In the genomic region with DNA sequence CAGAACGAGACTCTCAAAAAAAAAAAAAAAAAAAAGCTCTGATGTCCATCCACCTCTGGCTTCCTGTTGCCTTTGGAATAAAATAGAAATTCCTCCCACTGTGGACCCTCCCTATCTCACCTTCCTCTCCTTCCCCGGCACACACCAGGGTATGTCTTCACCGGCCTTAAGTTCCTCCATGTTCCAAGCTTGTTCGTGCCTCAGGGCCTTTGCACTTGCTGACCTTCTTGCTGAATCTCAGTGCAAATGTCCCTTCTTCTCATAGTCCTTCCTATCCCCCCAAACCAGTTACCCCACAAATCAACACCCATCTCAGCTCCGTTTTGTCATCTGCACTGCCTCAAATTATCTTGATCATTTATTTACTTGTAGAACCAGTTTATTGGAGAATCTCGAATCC, we compare ENCODE assay signal across 31 cellular contexts. TPM values are rescaled to one million over a fixed set of nuclear protein-coding genes. Genes with fewer than 3 reads are reported as not detected.
"Had no signal": no experiment of that assay in that cellular context is flagged by ENCODE, and none has a peak within 500 bp of the region (broad histone marks: within the 10 kb centered on the region; RNA-seq: fewer than 3 reads in every experiment).

No MANE protein-coding gene starts in this region.

- H3K36me3 Mint-ChIP-seq: activated naive CD4-positive, alpha-beta T cell treated with anti-CD3 and anti-CD28 coated beads, Interleukin-2, amount 50 U/mL, for 24 hours; T-cell had no signal

- H3K27me3 ChIP-seq: body of pancreas had no signal

- H3K27ac ChIP-seq: body of pancreas, KMS-11, SK-N-MC, VCaP had no signal

- H3K9me3 ChIP-seq: body of pancreas had no signal

- ATAC-seq: activated CD4-positive, alpha-beta T cell treated with anti-CD3 and anti-CD28 coated beads for 36 hours; activated T-cell treated with anti-CD3 and anti-CD28 coated beads, Interleukin-2, amount 50 U/mL, for 72 hours; body of pancreas; Panc1; Right ventricle myocardium inferior; T-cell had no signal

- H3K27me3 Mint-ChIP-seq: activated naive CD4-positive, alpha-beta T cell treated with anti-CD3 and anti-CD28 coated beads, Interleukin-2, amount 50 U/mL, for 24 hours had no signal

- H3K4me2 ChIP-seq: KMS-11 had no signal

- H3K4me3 Mint-ChIP-seq: activated CD4-positive, alpha-beta memory T cell treated with anti-CD3 and anti-CD28 coated beads, Interleukin-2, amount 10 ng/mL, durations not matched to agents 7 days and 5 days; activated CD4-positive, alpha-beta T cell treated with anti-CD3 and anti-CD28 coated beads for 36 hours; activated naive CD4-positive, alpha-beta T cell treated with anti-CD3 and anti-CD28 coated beads, Interleukin-2, amount 50 U/mL, for 24 hours; activated T-cell treated with anti-CD3 and anti-CD28 coated beads, Interleukin-2, amount 50 U/mL, for 72 hours; central memory CD8-positive, alpha-beta T cell; T-cell had no signal

- H3K9me3 Mint-ChIP-seq: activated CD4-positive, alpha-beta memory T cell treated with anti-CD3 and anti-CD28 coated beads, Interleukin-2, amount 10 ng/mL, durations not matched to agents 7 days and 5 days; activated naive CD4-positive, alpha-beta T cell treated with anti-CD3 and anti-CD28 coated beads, Interleukin-2, amount 50 U/mL, for 24 hours; activated T-cell treated with anti-CD3 and anti-CD28 coated beads, Interleukin-2, amount 50 U/mL, for 72 hours; activated T-helper 2 cell treated with anti-CD3 and anti-CD28 coated beads, Interferon-gamma antibody, Interleukin-2, Interleukin-4, amounts not matched to agents 10 μg/mL and 5 μg/mL and 100 μg/mL, durations not matched to agents 14 hours and 24 hours and 36 hours; central memory CD8-positive, alpha-beta T cell; T-cell had no signal

- H3K4me3 ChIP-seq: body of pancreas, SK-N-MC had no signal

- H3K4me1 Mint-ChIP-seq: activated CD4-positive, alpha-beta memory T cell treated with anti-CD3 and anti-CD28 coated beads, Interleukin-2, amount 10 ng/mL, durations not matched to agents 7 days and 5 days; activated CD4-positive, alpha-beta T cell treated with anti-CD3 and anti-CD28 coated beads for 36 hours had no signal

- H3K27ac Mint-ChIP-seq: activated CD4-positive, alpha-beta memory T cell treated with anti-CD3 and anti-CD28 coated beads, Interleukin-2, amount 10 ng/mL, durations not matched to agents 7 days and 5 days; activated CD4-positive, alpha-beta T cell treated with anti-CD3 and anti-CD28 coated beads for 36 hours; activated naive CD4-positive, alpha-beta T cell treated with anti-CD3 and anti-CD28 coated beads, Interleukin-2, amount 50 U/mL, for 24 hours; activated T-cell treated with anti-CD3 and anti-CD28 coated beads, Interleukin-2, amount 50 U/mL, for 72 hours; activated T-helper 2 cell treated with anti-CD3 and anti-CD28 coated beads, Interferon-gamma antibody, Interleukin-2, Interleukin-4, amounts not matched to agents 10 μg/mL and 5 μg/mL and 100 μg/mL, durations not matched to agents 14 hours and 24 hours and 36 hours; T-cell had no signal

- DNase-seq: activated CD4-positive, alpha-beta memory T cell treated with anti-CD3 and anti-CD28 coated beads, Interleukin-2, amount 10 ng/mL, durations not matched to agents 7 days and 5 days; activated CD4-positive, alpha-beta T cell treated with anti-CD3 and anti-CD28 coated beads for 36 hours; activated CD4-positive, alpha-beta T cell treated with anti-CD3 and anti-CD28 coated beads, Interleukin-2, amount 50 U/mL, for 1 hour; activated CD4-positive, CD25-positive, alpha-beta regulatory T cell; activated T-cell treated with anti-CD3 and anti-CD28 coated beads for 4 hours; activated T-cell treated with anti-CD3 and anti-CD28 coated beads, Interleukin-2, amount 50 U/mL, for 72 hours; MM.1S; NCI-H1105; NCI-H1436 treated with DMSO at 0.1 percent for 48 hours; NCI-H187; NCI-H2081; NCI-H510A treated with DMSO at 0.1 percent for 48 hours; NCI-H69; NK-92 treated with Interleukin-12 subunit alpha and Interleukin-12 subunit beta, amount 100 ng/mL, for 24 hours; OCI-M1; RPMI8226; T-cell; T-helper 2 cell; T1000 had no signal

- H3K9ac ChIP-seq: KMS-11 had no signal

RNA-seq across cellular contexts. Expression of a gene that starts 51.8 kb away (rescaled TPM):
- total RNA-seq: activated CD4-positive, alpha-beta memory T cell treated with anti-CD3 and anti-CD28 coated beads, Interleukin-2, amount 10 ng/mL, durations not matched to agents 7 days and 5 days; activated CD4-positive, alpha-beta T cell treated with anti-CD3 and anti-CD28 coated beads for 36 hours; activated CD8-positive, alpha-beta memory T cell treated with anti-CD3 and anti-CD28 coated beads for 36 hours; activated T-cell treated with anti-CD3 and anti-CD28 coated beads, Interleukin-2, amount 50 U/mL, for 72 hours; activated T-helper 2 cell treated with anti-CD3 and anti-CD28 coated beads, Interferon-gamma antibody, Interleukin-2, Interleukin-4, amounts not matched to agents 10 μg/mL and 5 μg/mL and 100 μg/mL, durations not matched to agents 14 hours and 24 hours and 36 hours; aorta; body of pancreas; bronchial epithelial cell; Right ventricle myocardium inferior; T-cell had no signal
